Comparison of ENCODE assay signal across 33 cellular contexts in genomic region chr19:7579182-7579581, GRCh38. TPM values are rescaled to one million over a fixed set of nuclear protein-coding genes. Genes with fewer than 3 reads are reported as not detected.
"Had no signal": no experiment of that assay in that cellular context is flagged by ENCODE, and none has a peak within 500 bp of the region (broad histone marks: within the 10 kb centered on the region; RNA-seq: fewer than 3 reads in every experiment).

No MANE protein-coding gene starts in this region.

- H3K4me1 ChIP-seq: ascending aorta had no signal

- H3K27ac ChIP-seq: ascending aorta, cardiac muscle cell, WERI-Rb-1 had no signal

- FAIRE-seq: bronchial epithelial cell had no signal

- ATAC-seq: activated CD4-positive, alpha-beta T cell treated with anti-CD3 and anti-CD28 coated beads for 36 hours; activated CD4-positive, CD25-positive, alpha-beta regulatory T cell treated with anti-CD3 and anti-CD28 coated beads, Interleukin-2, amount 50 U/mL, for 24 hours; activated CD8-positive, alpha-beta memory T cell treated with anti-CD3 and anti-CD28 coated beads, Interleukin-2, amount 10 ng/mL, durations not matched to agents 7 days and 5 days; activated CD8-positive, alpha-beta T cell treated with anti-CD3 and anti-CD28 coated beads, Interleukin-2, amount 10 ng/mL, durations not matched to agents 7 days and 5 days; activated naive CD8-positive, alpha-beta T cell treated with anti-CD3 and anti-CD28 coated beads, Interleukin-2, amount 50 U/mL, for 24 hours; WTC11 had no signal

- H3K4me3 ChIP-seq: ascending aorta, cardiac muscle cell had no signal

- H3K27me3 ChIP-seq: ascending aorta had no signal

- H3K9me3 ChIP-seq: ascending aorta had no signal

- DNase-seq: activated CD4-positive, alpha-beta memory T cell treated with anti-CD3 and anti-CD28 coated beads, Interleukin-2, amount 10 ng/mL, durations not matched to agents 7 days and 5 days; activated CD4-positive, alpha-beta T cell treated with anti-CD3 and anti-CD28 coated beads for 1 hour; activated CD4-positive, alpha-beta T cell treated with anti-CD3 and anti-CD28 coated beads for 36 hours; activated CD4-positive, alpha-beta T cell treated with anti-CD3 and anti-CD28 coated beads for 48 hours; activated CD4-positive, alpha-beta T cell treated with anti-CD3 and anti-CD28 coated beads, Interleukin-2, amount 10 ng/mL, durations not matched to agents 7 days and 5 days; activated CD4-positive, alpha-beta T cell treated with anti-CD3 and anti-CD28 coated beads, Interleukin-2, amount 50 U/mL, for 48 hours; activated CD4-positive, CD25-positive, alpha-beta regulatory T cell; activated CD8-positive, alpha-beta memory T cell treated with anti-CD3 and anti-CD28 coated beads for 24 hours; activated CD8-positive, alpha-beta memory T cell treated with anti-CD3 and anti-CD28 coated beads, Interleukin-2, amount 10 ng/mL, durations not matched to agents 7 days and 5 days; activated CD8-positive, alpha-beta memory T cell treated with anti-CD3 and anti-CD28 coated beads, Interleukin-2, amount 50 U/mL, for 48 hours; activated CD8-positive, alpha-beta T cell treated with anti-CD3 and anti-CD28 coated beads, Interleukin-2, amount 10 ng/mL, durations not matched to agents 7 days and 5 days; activated effector memory CD4-positive, alpha-beta T cell treated with Interleukin-2 at 50 U/mL for 16 hours; activated gamma-delta T cell; activated naive CD4-positive, alpha-beta T cell treated with anti-CD3 and anti-CD28 coated beads, Interleukin-2, amount 10 ng/mL, durations not matched to agents 7 days and 5 days; activated naive CD4-positive, alpha-beta T cell treated with Interleukin-2 at 50 U/mL for 16 hours; activated naive CD8-positive, alpha-beta T cell treated with anti-CD3 and anti-CD28 coated beads, Interleukin-2, amount 10 ng/mL, durations not matched to agents 7 days and 5 days; activated naive CD8-positive, alpha-beta T cell treated with anti-CD3 and anti-CD28 coated beads, Interleukin-2, amount 50 U/mL, for 24 hours; activated T-cell treated with anti-CD3 and anti-CD28 coated beads, Interleukin-2, amount 50 U/mL, for 24 hours; activated T-cell treated with anti-CD3 and anti-CD28 coated beads, Interleukin-2, amount 50 U/mL, for 48 hours; amygdala; anterior cingulate cortex; caudate nucleus; cerebellar nuclear complex; T-helper 1 cell; T-helper 2 cell; T-helper 9 cell; WERI-Rb-1 had no signal

- H3K36me3 ChIP-seq: ascending aorta, cardiac muscle cell, WERI-Rb-1 had no signal

RNA-seq across cellular contexts. Expression of gene CAMSAP3, which starts 16.5 kb away (rescaled TPM):
- total RNA-seq: ascending aorta had no signal

RNA-seq across cellular contexts. Expression of gene PET100, which starts 50.4 kb away (rescaled TPM):
- total RNA-seq: ascending aorta had no signal

RNA-seq across cellular contexts. Expression of gene PCP2, which starts 54.3 kb away (rescaled TPM):
- total RNA-seq: ascending aorta, bronchial epithelial cell, chondrocyte had no signal
